In genomic region chr14:49622022-49622607, GRCh38 we compare ENCODE assay signal across 3 cellular contexts.
TF ChIP-seq lines count a peak whose summit lies in the region.

No MANE protein-coding gene starts in this region.

TF ChIP-seq in A549, 52 proteins besides CTCF, POLR2A, EP300 and RAD21:
- no peak for TF ChIP-seq CBX2 (IDR thresholded peaks at IDR 0.05; ENCODE audit: borderline replicate concordance, low read depth)
- TF ChIP-seq CHD2 (IDR thresholded peaks at IDR 0.05; ENCODE audit: low read length, partially characterized antibody), result no peak
- TF ChIP-seq USF2 (IDR thresholded peaks at IDR 0.05), result no peak
- TF ChIP-seq PBX3 (IDR thresholded peaks at IDR 0.05), result no peak
- no peak for TF ChIP-seq ZNF302 (CRISPR knock-in tag; IDR thresholded peaks at IDR 0.05)
- no peak for TF ChIP-seq MAZ (IDR thresholded peaks at IDR 0.05; ENCODE audit: borderline replicate concordance, low read depth, low read length)
- TF ChIP-seq TP53 (CRISPR knock-in tag; IDR thresholded peaks at IDR 0.05), result no peak
- TF ChIP-seq HOXB5 (CRISPR knock-in tag; IDR thresholded peaks at IDR 0.05), result no peak
- no peak for TF ChIP-seq HES2 (IDR thresholded peaks at IDR 0.05)
- no peak for TF ChIP-seq ZSCAN20 (CRISPR knock-in tag; IDR thresholded peaks at IDR 0.05)
- no peak for TF ChIP-seq CEBPB (IDR thresholded peaks at IDR 0.05)
- no peak for TF ChIP-seq HDAC2 (IDR thresholded peaks at IDR 0.05)
- no peak for TF ChIP-seq CHD4 (IDR thresholded peaks at IDR 0.05; ENCODE audit: borderline replicate concordance)
- TF ChIP-seq HEYL (CRISPR knock-in tag; IDR thresholded peaks at IDR 0.05), result no peak
- TF ChIP-seq ESRRA (IDR thresholded peaks at IDR 0.05; ENCODE audit: borderline replicate concordance, low read length), result no peak
- no peak for TF ChIP-seq SMC3 (IDR thresholded peaks at IDR 0.05)
- TF ChIP-seq FOSB (CRISPR knock-in tag; IDR thresholded peaks at IDR 0.05), result no peak

TF ChIP-seq in HEK293, 187 proteins besides CTCF, POLR2A, EP300 and RAD21:
- peak; percentile 80 for TF ChIP-seq ZBTB17 (tag by site-specific recombination; IDR thresholded peaks at IDR 0.05)
- TF ChIP-seq PRDM1 (tag by site-specific recombination; IDR thresholded peaks at IDR 0.05), result peak; percentile 54; the same call in 1 of the 2 replicates
- TF ChIP-seq OVOL3 (tag by site-specific recombination; IDR thresholded peaks at IDR 0.05), result no peak

TF ChIP-seq in K562, 482 proteins besides CTCF, POLR2A, EP300 and RAD21:
- TF ChIP-seq ZNF311 (CRISPR knock-in tag; IDR thresholded peaks at IDR 0.05) (no peak), TEAD4 (IDR thresholded peaks at IDR 0.05; ENCODE audit: low read length) (peak; percentile 12; the same call in 1 of the 2 replicates), TEAD4 (CRISPR knock-in tag; IDR thresholded peaks at IDR 0.05; ENCODE audit: borderline replicate concordance) (no peak)
